ENCODE assay signal across 31 cellular contexts in the genomic region with DNA sequence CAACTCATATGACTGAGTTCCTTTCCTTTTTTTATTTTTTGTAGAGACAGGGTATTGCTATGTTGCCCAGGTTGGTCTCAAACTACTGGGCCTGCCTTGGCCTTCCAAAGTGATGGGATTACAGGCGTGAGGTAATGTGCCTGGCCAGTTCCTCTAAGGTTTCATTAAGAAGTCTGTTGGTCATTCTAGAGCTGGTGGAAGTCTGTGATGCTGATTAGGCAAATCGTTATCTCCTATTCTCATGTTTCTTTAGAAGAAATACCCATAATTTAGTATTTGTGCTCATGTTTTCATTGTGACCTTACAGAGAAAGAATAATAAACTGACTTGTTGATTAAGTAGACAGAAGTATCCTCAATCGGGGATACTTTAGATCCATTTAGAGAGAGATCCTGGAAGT.
"Had no signal": no experiment of that assay in that cellular context is flagged by ENCODE, and none has a peak within 500 bp of the region (broad histone marks: within the 10 kb centered on the region; RNA-seq: fewer than 3 reads in every experiment).

No MANE protein-coding gene starts in this region.

- H3K4me1 ChIP-seq: ascending aorta had no signal

- H3K9me3 ChIP-seq: ascending aorta had no signal

- H3K27ac ChIP-seq: ascending aorta, cardiac muscle cell, VCaP had no signal

- H3K27me3 ChIP-seq: ascending aorta, cardiac muscle cell had no signal

- FAIRE-seq: bronchial epithelial cell, TTC549 had no signal

- ATAC-seq: activated CD4-positive, alpha-beta T cell treated with anti-CD3 and anti-CD28 coated beads for 36 hours; activated CD4-positive, CD25-positive, alpha-beta regulatory T cell treated with anti-CD3 and anti-CD28 coated beads, Interleukin-2, amount 50 U/mL, for 24 hours; activated CD8-positive, alpha-beta memory T cell treated with anti-CD3 and anti-CD28 coated beads, Interleukin-2, amount 10 ng/mL, durations not matched to agents 7 days and 5 days; activated CD8-positive, alpha-beta T cell treated with anti-CD3 and anti-CD28 coated beads, Interleukin-2, amount 10 ng/mL, durations not matched to agents 7 days and 5 days; activated naive CD8-positive, alpha-beta T cell treated with anti-CD3 and anti-CD28 coated beads, Interleukin-2, amount 50 U/mL, for 24 hours had no signal

- DNase-seq: activated CD4-positive, alpha-beta memory T cell treated with anti-CD3 and anti-CD28 coated beads, Interleukin-2, amount 10 ng/mL, durations not matched to agents 7 days and 5 days; activated CD4-positive, alpha-beta T cell treated with anti-CD3 and anti-CD28 coated beads for 1 hour; activated CD4-positive, alpha-beta T cell treated with anti-CD3 and anti-CD28 coated beads for 36 hours; activated CD4-positive, alpha-beta T cell treated with anti-CD3 and anti-CD28 coated beads for 48 hours; activated CD4-positive, alpha-beta T cell treated with anti-CD3 and anti-CD28 coated beads, Interleukin-2, amount 10 ng/mL, durations not matched to agents 7 days and 5 days; activated CD4-positive, alpha-beta T cell treated with anti-CD3 and anti-CD28 coated beads, Interleukin-2, amount 50 U/mL, for 48 hours; activated CD4-positive, CD25-positive, alpha-beta regulatory T cell; activated CD8-positive, alpha-beta memory T cell treated with anti-CD3 and anti-CD28 coated beads for 24 hours; activated CD8-positive, alpha-beta memory T cell treated with anti-CD3 and anti-CD28 coated beads, Interleukin-2, amount 10 ng/mL, durations not matched to agents 7 days and 5 days; activated CD8-positive, alpha-beta memory T cell treated with anti-CD3 and anti-CD28 coated beads, Interleukin-2, amount 50 U/mL, for 48 hours; activated CD8-positive, alpha-beta T cell treated with anti-CD3 and anti-CD28 coated beads, Interleukin-2, amount 10 ng/mL, durations not matched to agents 7 days and 5 days; activated effector memory CD4-positive, alpha-beta T cell treated with Interleukin-2 at 50 U/mL for 16 hours; activated gamma-delta T cell; activated naive CD4-positive, alpha-beta T cell treated with anti-CD3 and anti-CD28 coated beads, Interleukin-2, amount 10 ng/mL, durations not matched to agents 7 days and 5 days; activated naive CD4-positive, alpha-beta T cell treated with Interleukin-2 at 50 U/mL for 16 hours; activated naive CD8-positive, alpha-beta T cell treated with anti-CD3 and anti-CD28 coated beads, Interleukin-2, amount 10 ng/mL, durations not matched to agents 7 days and 5 days; activated naive CD8-positive, alpha-beta T cell treated with anti-CD3 and anti-CD28 coated beads, Interleukin-2, amount 50 U/mL, for 24 hours; activated T-cell treated with anti-CD3 and anti-CD28 coated beads, Interleukin-2, amount 50 U/mL, for 24 hours; activated T-cell treated with anti-CD3 and anti-CD28 coated beads, Interleukin-2, amount 50 U/mL, for 48 hours; amygdala; anterior cingulate cortex; caudate nucleus; cerebellar nuclear complex; T-helper 2 cell; T-helper 9 cell had no signal

- H3K4me3 ChIP-seq: ascending aorta, cardiac muscle cell had no signal
